ENCODE assay signal across 8 cellular contexts in the genomic region with DNA sequence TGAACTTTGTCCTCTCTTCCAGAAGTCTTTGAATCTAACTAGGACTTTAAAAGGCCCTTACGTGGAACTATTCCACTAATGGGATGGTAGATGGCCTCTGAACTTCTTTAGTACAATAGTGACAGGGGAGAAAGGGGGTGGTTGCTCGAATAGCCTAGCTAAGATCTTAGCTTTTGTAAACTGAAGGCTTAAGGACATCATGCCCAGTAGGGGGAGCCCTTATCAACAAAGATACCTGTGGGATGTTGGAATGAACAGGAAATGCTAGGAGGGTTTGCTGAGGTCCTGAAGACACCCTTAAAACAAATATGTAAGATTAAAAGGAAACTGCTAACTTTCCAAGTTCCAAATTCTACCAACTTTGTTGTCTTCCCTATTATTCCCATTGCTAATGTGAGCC. TPM values are rescaled to one million over a fixed set of nuclear protein-coding genes. Genes with fewer than 3 reads are reported as not detected.
DNase-seq lines count a peak whose midpoint lies in the region; ATAC-seq and TF ChIP-seq lines count a peak whose summit lies in the region.

No MANE protein-coding gene starts in this region.

- no peaks in the 10 kb centered on the region for H3K36me3 ChIP-seq in gastroesophageal sphincter

- CTCF ChIA-PET in activated CD4-positive, alpha-beta memory T cell treated with anti-CD3 and anti-CD28 coated beads for 36 hours (lab: Charles Lee) = interaction anchor here (0.6 to 2.6 kb wide), 10 partner anchors 11 to 677 kb away, joined by 3 to 32 read pairs (median 4); no protein-coding TSS in a partner anchor

- TF ChIP-seq POLR2A in gastroesophageal sphincter (IDR thresholded peaks at IDR 0.05) = no peak

- H3K4me3 Mint-ChIP-seq in activated CD4-positive, alpha-beta memory T cell treated with anti-CD3 and anti-CD28 coated beads for 36 hours = no peak overlapping the region

- intact Hi-C loops in activated CD4-positive, alpha-beta memory T cell treated with anti-CD3 and anti-CD28 coated beads for 36 hours (cut with micrococcal nuclease) = loop anchor here (1.0 kb wide), 1 partner anchor 174 kb away; no protein-coding TSS in a partner anchor

- DNase-seq in SIG-M5 treated with dmso at 0.1 percent for 504 hours (lab: John Stamatoyannopoulos, UW; ENCODE audit: unreplicated experiment) (peak; percentile 82), SIG-M5 (lab: John Stamatoyannopoulos, UW) (no peak), NCI-H446 (lab: John Stamatoyannopoulos, UW) (peak; percentile 55 to 79), omental fat pad (ENCODE audit: low spot score) (no peak), OCI-M2 (lab: John Stamatoyannopoulos, UW; ENCODE audit: unreplicated experiment) (no peak)
- DNase-seq in activated CD4-positive, alpha-beta memory T cell treated with anti-CD3 and anti-CD28 coated beads for 36 hours = peak; percentile 38

- WGBS in gastroesophageal sphincter (ENCODE audit: low coverage in 1 of 2), 2 donors = 5 to 12% methylated on average over 2 of the region's 2 CpGs

- H3K4me1 Mint-ChIP-seq in activated CD4-positive, alpha-beta memory T cell treated with anti-CD3 and anti-CD28 coated beads for 36 hours (ENCODE audit: low read depth) = no peaks in the 10 kb centered on the region

- no peaks in the 10 kb centered on the region for H3K9me3 Mint-ChIP-seq in activated CD4-positive, alpha-beta memory T cell treated with anti-CD3 and anti-CD28 coated beads for 36 hours

- no peak overlapping the region for H3K27ac Mint-ChIP-seq in activated CD4-positive, alpha-beta memory T cell treated with anti-CD3 and anti-CD28 coated beads for 36 hours

- no peak overlapping the region for H3K27ac ChIP-seq in gastroesophageal sphincter

- H3K36me3 Mint-ChIP-seq in activated CD4-positive, alpha-beta memory T cell treated with anti-CD3 and anti-CD28 coated beads for 36 hours = no peaks in the 10 kb centered on the region

- peaks cover 0 to 4% (median 0%) of the 10 kb centered on the region in 3 donors for H3K9me3 ChIP-seq in gastroesophageal sphincter

- peaks cover 15% of the 10 kb centered on the region for H3K27me3 ChIP-seq in gastroesophageal sphincter

- POLR2A ChIA-PET in activated CD4-positive, alpha-beta memory T cell treated with anti-CD3 and anti-CD28 coated beads for 36 hours (lab: Charles Lee) = no interaction called here

- no peak overlapping the region for H3K4me3 ChIP-seq in gastroesophageal sphincter

- H3K27me3 Mint-ChIP-seq in activated CD4-positive, alpha-beta memory T cell treated with anti-CD3 and anti-CD28 coated beads for 36 hours = peaks cover 11% of the 10 kb centered on the region

- TF ChIP-seq CTCF in gastroesophageal sphincter (IDR thresholded peaks at IDR 0.05) (peak; percentile 25 to 63 (median 44)), omental fat pad (IDR thresholded peaks at IDR 0.05) (peak in 1 of 3 donors; percentile 12)

- peak; percentile 78 for ATAC-seq in HG02885 (IDR thresholded peaks at IDR 0.05; ENCODE audit: poor library complexity, unreplicated experiment)
- peak; percentile 35 for ATAC-seq in gastroesophageal sphincter
- peak; percentile 67 for ATAC-seq in omental fat pad (ENCODE audit: low FRiP score)

- TF ChIP-seq EP300 in gastroesophageal sphincter (IDR thresholded peaks at IDR 0.05) = no peak

- no peaks in the 10 kb centered on the region for H3K4me1 ChIP-seq in gastroesophageal sphincter

RNA-seq across cellular contexts. Expression of a gene that starts 33.2 kb away (rescaled TPM):
- not detected for total RNA-seq in activated CD4-positive, alpha-beta memory T cell treated with anti-CD3 and anti-CD28 coated beads for 36 hours
- not detected for total RNA-seq in gastroesophageal sphincter
- not detected for total RNA-seq in omental fat pad

RNA-seq across cellular contexts. Expression of a gene that starts 39.2 kb away (rescaled TPM):
- not detected for total RNA-seq in activated CD4-positive, alpha-beta memory T cell treated with anti-CD3 and anti-CD28 coated beads for 36 hours
- 100 to 1,000 TPM in 3 of 4 donors, 10 to 100 TPM in 1; 86.2 to 147 (median 133) TPM for total RNA-seq in gastroesophageal sphincter
- 10 to 100 TPM in 1 of 4 donors, 1 to 10 TPM in 3; 1.9 to 10.9 (median 2.3) TPM for total RNA-seq in omental fat pad

Comparison
In these comparisons a context has a peak if more than half of its experiments do, and no peak if none do; other contexts are left out.
1. DNase-seq: peak in SIG-M5 treated with dmso at 0.1 percent for 504 hours (single experiment), NCI-H446 (2 of 2) and activated CD4-positive, alpha-beta memory T cell treated with anti-CD3 and anti-CD28 coated beads for 36 hours (single experiment); none in SIG-M5 (single experiment), omental fat pad (single experiment) and OCI-M2 (single experiment).
2. RNA of a gene that starts 39.2 kb away (total RNA-seq): 86.2 to 147 TPM in gastroesophageal sphincter; 1.9 to 10.9 TPM in omental fat pad and not detected in activated CD4-positive, alpha-beta memory T cell treated with anti-CD3 and anti-CD28 coated beads for 36 hours; every median in the first group is over 4 times any median in the second.
3. Peak in every context shown above with its lines, with median percentiles within 50 percentile points of each other: ATAC-seq.